8 cellular contexts compared by ENCODE assay signal in the genomic region with DNA sequence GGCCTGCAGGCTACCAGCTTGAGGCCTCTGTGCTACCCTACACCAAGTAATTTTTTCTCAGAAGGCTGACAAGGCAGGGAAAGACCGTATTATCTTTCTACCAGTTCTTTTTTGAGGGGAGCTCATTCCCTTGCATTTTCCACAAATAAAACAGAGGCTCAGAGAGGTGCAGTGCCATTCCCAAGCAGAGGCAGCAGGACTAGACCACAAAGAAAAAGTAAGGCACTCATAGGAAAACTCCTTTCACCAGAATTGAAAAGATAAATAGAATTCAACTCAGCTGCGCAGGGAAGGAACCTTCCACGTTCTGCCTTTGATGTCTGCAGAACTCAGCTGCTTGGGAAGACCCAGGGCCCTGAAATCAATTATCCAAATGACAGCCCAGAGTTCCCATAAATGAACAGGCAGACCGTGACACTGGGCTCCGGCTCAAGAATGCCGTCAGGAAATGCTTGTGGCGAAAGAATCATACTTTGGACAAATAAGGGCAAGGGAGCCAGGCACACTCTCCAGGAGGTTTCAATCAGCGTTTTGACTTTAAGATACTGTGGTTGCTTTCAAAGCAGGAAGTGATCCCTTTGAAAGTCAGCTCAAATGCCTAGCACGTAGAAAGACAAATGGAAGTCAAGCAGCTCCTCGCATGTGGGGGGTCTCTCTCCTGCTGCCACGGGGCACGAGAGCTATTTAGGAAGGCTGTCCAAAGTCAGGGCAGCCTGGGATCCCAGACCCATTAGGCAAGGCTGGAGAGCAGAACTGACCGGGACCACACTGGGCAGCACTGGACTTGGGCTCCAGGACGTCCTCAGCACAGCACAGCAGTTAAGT. TPM values are rescaled to one million over a fixed set of nuclear protein-coding genes. Genes with fewer than 3 reads are reported as not detected.
DNase-seq lines count a peak whose midpoint lies in the region; ATAC-seq, FAIRE-seq and TF ChIP-seq lines count a peak whose summit lies in the region.

No MANE protein-coding gene starts in this region.

- peak overlapping the region; percentile 70 for H3K4me3 Mint-ChIP-seq in astrocyte (ENCODE audit: unreplicated experiment)

- peak; percentile 87 for ATAC-seq in sciatic nerve
- no peak for ATAC-seq in HG03342 (IDR thresholded peaks at IDR 0.05; ENCODE audit: unreplicated experiment)
- no peak for ATAC-seq in HG02798 (IDR thresholded peaks at IDR 0.05; ENCODE audit: poor library complexity, unreplicated experiment)

- H3K36me3 ChIP-seq in BE2C = peaks cover 3% of the 10 kb centered on the region
- peaks cover 13% of the 10 kb centered on the region for H3K36me3 ChIP-seq in astrocyte (ENCODE audit: insufficient read depth, low read length)
- H3K36me3 ChIP-seq in hepatocyte (replicated peaks; ENCODE audit: insufficient read depth, low read depth) = no peaks in the 10 kb centered on the region

- H3K4me1 ChIP-seq in BE2C (peaks cover 16% of the 10 kb centered on the region), astrocyte (ENCODE audit: insufficient read depth, low read length) (peaks cover 64% of the 10 kb centered on the region), hepatocyte (ENCODE audit: insufficient read depth) (peaks cover 51% of the 10 kb centered on the region)

- peaks cover 85% of the 10 kb centered on the region for H3K79me2 ChIP-seq in astrocyte (ENCODE audit: insufficient read depth, low read length)
- peaks cover 73% of the 10 kb centered on the region for H3K79me2 ChIP-seq in hepatocyte

- peak; percentile 98 for FAIRE-seq in astrocyte (lab: Jason Lieb, UNC)

- H3K27ac ChIP-seq in astrocyte (ENCODE audit: low read depth, low read length) = peak overlapping the region; percentile 92
- peak overlapping the region; percentile 95 for H3K27ac ChIP-seq in hepatocyte

- H3K4me3 ChIP-seq in BE2C (ENCODE audit: low read depth, low read length) = no peak overlapping the region
- H3K4me3 ChIP-seq in astrocyte (ENCODE audit: insufficient read depth, low read depth, low read length) = peak overlapping the region; percentile 42
- H3K4me3 ChIP-seq in hepatocyte = no peak overlapping the region

- no peaks in the 10 kb centered on the region for H3K9me2 ChIP-seq in hepatocyte (replicated peaks; ENCODE audit: insufficient read depth)

- H3K9ac ChIP-seq in astrocyte (ENCODE audit: low read length) = peak overlapping the region; percentile 83

- no peaks in the 10 kb centered on the region for H3K27me3 Mint-ChIP-seq in astrocyte (ENCODE audit: low read depth, unreplicated experiment)

- no peaks in the 10 kb centered on the region for H3K27me3 ChIP-seq in BE2C
- no peaks in the 10 kb centered on the region for H3K27me3 ChIP-seq in astrocyte (ENCODE audit: insufficient read depth, low read length)
- no peaks in the 10 kb centered on the region for H3K27me3 ChIP-seq in hepatocyte

- H3K36me3 Mint-ChIP-seq in astrocyte (ENCODE audit: low read depth, unreplicated experiment) = peaks cover 22% of the 10 kb centered on the region

- 22% methylated on average over 14 of the region's 14 CpGs for WGBS in hepatocyte (ENCODE audit: low lambda C conversion rate, missing lambda C conversion rate)

- peaks cover 31% of the 10 kb centered on the region for H4K20me1 ChIP-seq in astrocyte (ENCODE audit: insufficient read depth, low read length)
- H4K20me1 ChIP-seq in hepatocyte (ENCODE audit: insufficient read depth, poor library complexity, severe bottlenecking) = peaks cover 5% of the 10 kb centered on the region

- H3K4me1 Mint-ChIP-seq in astrocyte (ENCODE audit: low read depth, unreplicated experiment) = peaks cover 75% of the 10 kb centered on the region

- H3K9me3 ChIP-seq in BE2C = no peaks in the 10 kb centered on the region
- H3K9me3 ChIP-seq in astrocyte (ENCODE audit: insufficient read depth, low read depth, low read length) = no peaks in the 10 kb centered on the region
- no peaks in the 10 kb centered on the region for H3K9me3 ChIP-seq in hepatocyte (ENCODE audit: low read depth)

- TF ChIP-seq CTCF in BE2C (IDR thresholded peaks at IDR 0.05; ENCODE audit: low read depth, low read length) (no peak), astrocyte (IDR thresholded peaks at IDR 0.05; ENCODE audit: insufficient read depth, low read depth, low read length) (no peak), hepatocyte (IDR thresholded peaks at IDR 0.05; ENCODE audit: poor library complexity) (peak; percentile 6)

- peak overlapping the region; percentile 100 for H3K27ac Mint-ChIP-seq in astrocyte (ENCODE audit: unreplicated experiment)

- intact Hi-C loops in sciatic nerve (cut with DNase I) = no loop called here

- no peaks in the 10 kb centered on the region for H3K9me3 Mint-ChIP-seq in astrocyte (ENCODE audit: unreplicated experiment)

- DNase-seq in BE2C (peak; percentile 25), LoVo (ENCODE audit: low spot score) (peak; percentile 50), astrocyte (ENCODE audit: low read depth) (peak; percentile 99), hepatocyte (ENCODE audit: low spot score) (peak; percentile 73), sciatic nerve (ENCODE audit: low spot score) (peak; percentile 83), DMS153 (lab: John Stamatoyannopoulos, UW) (no peak)

- H3K4me2 ChIP-seq in astrocyte (ENCODE audit: low read length) = peak overlapping the region; percentile 87
- H3K4me2 ChIP-seq in hepatocyte = peak overlapping the region; percentile 67

- peak overlapping the region; percentile 26 for H2AFZ ChIP-seq in astrocyte (ENCODE audit: low read depth, low read length)
- no peak overlapping the region for H2AFZ ChIP-seq in hepatocyte

RNA-seq across cellular contexts. Expression of gene KCTD10, which starts 14.0 kb away (rescaled TPM):
- 69.5 TPM for polyA plus RNA-seq in BE2C (2012; ENCODE audit: insufficient read depth, insufficient read length, low read depth)
- 118 and 120 TPM in 2 replicates for total RNA-seq in astrocyte
- 29.7 and 37.0 TPM in 2 replicates for total RNA-seq in hepatocyte
- polyA plus RNA-seq in hepatocyte = 29.4 and 38.9 TPM in 2 replicates
- 88.8 TPM for total RNA-seq in sciatic nerve

RNA-seq across cellular contexts. Expression of gene UBE3B, which starts 14.4 kb away (rescaled TPM):
- polyA plus RNA-seq in BE2C (2012; ENCODE audit: insufficient read depth, insufficient read length, low read depth) = 31.0 TPM
- total RNA-seq in astrocyte = 34.4 and 42.6 TPM in 2 replicates
- total RNA-seq in hepatocyte = 30.5 and 35.5 TPM in 2 replicates
- polyA plus RNA-seq in hepatocyte = 20.1 and 22.7 TPM in 2 replicates
- total RNA-seq in sciatic nerve = 40.4 TPM
